Comparison of ENCODE assay signal across 8 cellular contexts in the genomic region with DNA sequence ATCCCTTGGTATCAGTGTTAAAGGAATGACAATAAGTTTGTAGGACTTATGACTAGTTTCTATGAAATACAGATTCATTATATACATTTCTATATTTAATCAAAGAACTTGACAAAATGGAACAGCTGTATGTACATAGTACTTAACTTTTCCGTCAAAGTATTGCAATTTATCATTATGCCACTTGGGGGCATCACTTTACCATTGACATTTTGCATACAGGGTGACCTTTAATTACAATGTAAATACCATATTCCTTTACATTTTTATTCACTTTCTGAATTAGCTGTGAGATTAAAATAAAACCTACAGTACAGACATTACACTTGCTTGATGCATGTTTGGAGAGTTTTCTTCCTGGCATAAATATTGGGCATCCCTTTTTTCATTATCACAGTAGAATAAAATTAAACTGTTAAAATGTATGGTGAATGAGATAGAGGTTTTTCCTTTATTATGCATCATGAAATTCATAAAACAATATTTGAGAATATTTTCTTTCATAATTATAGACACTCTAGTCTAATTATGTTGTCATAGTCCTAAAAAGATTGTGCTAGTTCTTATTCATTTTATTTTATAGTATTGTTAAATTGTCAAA. TPM values are rescaled to one million over a fixed set of nuclear protein-coding genes. Genes with fewer than 3 reads are reported as not detected.
DNase-seq lines count a peak whose midpoint lies in the region; ATAC-seq and TF ChIP-seq lines count a peak whose summit lies in the region.

No MANE protein-coding gene starts in this region.

- POLR2A ChIA-PET in activated CD4-positive, alpha-beta T cell treated with anti-CD3 and anti-CD28 coated beads for 36 hours (lab: Charles Lee): no interaction called here

- CTCF ChIA-PET in activated CD4-positive, alpha-beta T cell treated with anti-CD3 and anti-CD28 coated beads for 36 hours (lab: Charles Lee): interaction anchor here (0.6 to 5.2 kb wide), 20 partner anchors 7 to 1444 kb away, joined by 3 to 20 read pairs (median 4); partner anchors contain the start of genes ASTE1, NEK11 and NUDT16

- intact Hi-C loops in activated CD4-positive, alpha-beta T cell treated with anti-CD3 and anti-CD28 coated beads for 36 hours (cut with DNase I, micrococcal nuclease): loop anchor here (2.0 to 5.0 kb wide), 2 partner anchors 764 to 995 kb away; no protein-coding TSS in a partner anchor
- intact Hi-C loops in lower lobe of right lung (cut with DNase I): no loop called here

- no peaks in the 10 kb centered on the region for H3K4me1 Mint-ChIP-seq in activated CD4-positive, alpha-beta T cell treated with anti-CD3 and anti-CD28 coated beads for 36 hours
- peaks cover 37% of the 10 kb centered on the region for H3K4me1 Mint-ChIP-seq in HFFc6 (ENCODE audit: low read depth)

- H3K27ac ChIP-seq in brain microvascular endothelial cell (no peak overlapping the region), lower lobe of right lung (no peak overlapping the region)

- no peaks in the 10 kb centered on the region for H3K9me3 Mint-ChIP-seq in activated CD4-positive, alpha-beta T cell treated with anti-CD3 and anti-CD28 coated beads for 36 hours (ENCODE audit: low read depth)
- H3K9me3 Mint-ChIP-seq in HFFc6: no peaks in the 10 kb centered on the region

- no peak overlapping the region for H3K27ac Mint-ChIP-seq in activated CD4-positive, alpha-beta T cell treated with anti-CD3 and anti-CD28 coated beads for 36 hours
- H3K27ac Mint-ChIP-seq in HFFc6: no peak overlapping the region

- H3K27me3 ChIP-seq in brain microvascular endothelial cell (replicated peaks) (no peaks in the 10 kb centered on the region), lower lobe of right lung (ENCODE audit: low read depth) (no peaks in the 10 kb centered on the region)

- no peak overlapping the region for H3K4me3 Mint-ChIP-seq in activated CD4-positive, alpha-beta T cell treated with anti-CD3 and anti-CD28 coated beads for 36 hours
- H3K4me3 Mint-ChIP-seq in HFFc6: no peak overlapping the region

- no peaks in the 10 kb centered on the region for H3K27me3 Mint-ChIP-seq in activated CD4-positive, alpha-beta T cell treated with anti-CD3 and anti-CD28 coated beads for 36 hours
- no peaks in the 10 kb centered on the region for H3K27me3 Mint-ChIP-seq in HFFc6 (ENCODE audit: insufficient read depth)

- H3K36me3 Mint-ChIP-seq in activated CD4-positive, alpha-beta T cell treated with anti-CD3 and anti-CD28 coated beads for 36 hours (ENCODE audit: low read depth): no peaks in the 10 kb centered on the region
- no peaks in the 10 kb centered on the region for H3K36me3 Mint-ChIP-seq in HFFc6 (ENCODE audit: low read depth)

- in situ Hi-C loops in brain microvascular endothelial cell (cut with HindIII; ENCODE audit: low pct_ligation_motif_present, low sequenced_read_pairs): no loop called here

- H3K4me3 ChIP-seq in brain microvascular endothelial cell (ENCODE audit: low read depth, low read length) (no peak overlapping the region), lower lobe of right lung (no peak overlapping the region)

- no peaks in the 10 kb centered on the region for H3K9me3 ChIP-seq in lower lobe of right lung

- H3K4me1 ChIP-seq in lower lobe of right lung: no peaks in the 10 kb centered on the region

- DNase-seq in activated CD4-positive, alpha-beta T cell treated with anti-CD3 and anti-CD28 coated beads for 36 hours: no peak
- no peak for DNase-seq in activated CD4-positive, alpha-beta T cell treated with anti-CD3 and anti-CD28 coated beads for 48 hours
- DNase-seq in HFFc6 (peak; percentile 48), NCI-H69 (lab: John Stamatoyannopoulos, UW) (peak; percentile 60), brain microvascular endothelial cell (peak; percentile 57), lower lobe of right lung (no peak), cerebellar nuclear complex (lab: John Stamatoyannopoulos, UW) (no peak)

- TF ChIP-seq CTCF in HFFc6 (IDR thresholded peaks at IDR 0.05) (peak; percentile 90), brain microvascular endothelial cell (IDR thresholded peaks at IDR 0.05; ENCODE audit: low read depth, low read length, missing control alignments) (peak; percentile 31), lower lobe of right lung (IDR thresholded peaks at IDR 0.05) (peak; percentile 60)

- H3K36me3 ChIP-seq in brain microvascular endothelial cell (replicated peaks): no peaks in the 10 kb centered on the region
- H3K36me3 ChIP-seq in lower lobe of right lung: no peaks in the 10 kb centered on the region

- peak; percentile 65 for ATAC-seq in activated CD4-positive, alpha-beta T cell treated with anti-CD3 and anti-CD28 coated beads for 36 hours
- ATAC-seq in lower lobe of right lung (peak; percentile 47 to 61), esophagus mucosa (no peak)

RNA-seq across cellular contexts. Expression of gene NEK11, which starts 6.9 kb away (rescaled TPM):
- 1 to 10 TPM; 1.0 to 1.3 TPM for total RNA-seq in activated CD4-positive, alpha-beta T cell treated with anti-CD3 and anti-CD28 coated beads for 36 hours
- total RNA-seq in HFFc6 (2021; fragmentation: NEBNext Ultra II Directional; extraction: Animal tissue kit (Norgen Biotek cat#: 25700)): 1 to 10 TPM; 2.5 to 4.0 (median 3.1) TPM
- 10.2 TPM for total RNA-seq in lower lobe of right lung
- total RNA-seq in esophagus mucosa: 3.4 TPM

RNA-seq across cellular contexts. Expression of gene ASTE1, which starts 7.0 kb away (rescaled TPM):
- 1 to 10 TPM; 8.2 to 9.1 TPM for total RNA-seq in activated CD4-positive, alpha-beta T cell treated with anti-CD3 and anti-CD28 coated beads for 36 hours
- total RNA-seq in HFFc6 (2021; fragmentation: NEBNext Ultra II Directional; extraction: Animal tissue kit (Norgen Biotek cat#: 25700)): 1 to 10 TPM; 3.4 to 5.2 (median 4.0) TPM
- 8.1 TPM for total RNA-seq in lower lobe of right lung
- 4.8 TPM for total RNA-seq in esophagus mucosa

Comparison
In these comparisons a context has a peak if more than half of its experiments do, and no peak if none do; other contexts are left out.
1. DNase-seq: peak in HFFc6 (single experiment), NCI-H69 (single experiment) and brain microvascular endothelial cell (single experiment); none in activated CD4-positive, alpha-beta T cell treated with anti-CD3 and anti-CD28 coated beads for 36 hours (single experiment), activated CD4-positive, alpha-beta T cell treated with anti-CD3 and anti-CD28 coated beads for 48 hours (single experiment), lower lobe of right lung (single experiment) and cerebellar nuclear complex (0 of 2).
2. CTCF ChIP-seq: peak in every context shown above with its lines; median percentile 90 in HFFc6; 60 in lower lobe of right lung; 31 in brain microvascular endothelial cell.